ENCODE assay signal across 24 cellular contexts in the genomic region with DNA sequence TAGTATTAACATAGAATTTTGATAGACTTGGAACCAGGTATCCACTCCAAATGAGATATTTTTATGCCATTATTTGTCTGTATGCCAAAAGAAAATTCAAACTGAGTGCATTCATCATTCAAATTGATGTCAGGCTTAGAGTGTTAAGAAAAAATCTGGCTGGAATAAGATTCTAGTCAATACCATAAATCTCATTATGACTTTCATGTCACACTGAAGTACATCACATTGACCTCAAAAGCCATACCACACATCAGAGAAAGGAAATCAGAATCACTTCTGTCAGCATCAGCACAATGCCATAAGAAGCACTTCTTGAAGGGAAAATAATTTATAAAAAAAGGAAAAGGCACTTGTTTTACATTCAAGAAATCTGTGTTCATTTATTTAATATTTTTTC.
A peak's percentile ranks its signal among the peaks of the same experiment; 100 is the strongest.
DNase-seq lines count a peak whose midpoint lies in the region; ATAC-seq and TF ChIP-seq lines count a peak whose summit lies in the region.
"Had no signal": no experiment of that assay in that cellular context is flagged by ENCODE, and none has a peak within 500 bp of the region (broad histone marks: within the 10 kb centered on the region; RNA-seq: fewer than 3 reads in every experiment).

No MANE protein-coding gene starts in this region.

- H3K9me3 Mint-ChIP-seq in stimulated activated naive CD8-positive, alpha-beta T cell treated with anti-CD3 and anti-CD28 coated beads, Interleukin-15, amount 100 ng/mL, for 72 hours = peaks cover 11 to 24% of the 10 kb centered on the region in 2 donors

- H3K27ac ChIP-seq in spleen = no peak overlapping the region
- H3K27ac ChIP-seq: BLaER1 treated with 17β-estradiol and CSF1 and Interleukin-3, amounts not matched to agents 10 nM and 100 nM; dorsolateral prefrontal cortex; lower lobe of right lung; right lobe of liver; vagina had no signal

- H3K4me1 ChIP-seq in spleen = no peaks in the 10 kb centered on the region
- H3K4me1 ChIP-seq: BLaER1 treated with 17β-estradiol and CSF1 and Interleukin-3, amounts not matched to agents 10 nM and 100 nM; Caco-2; lower lobe of right lung; right lobe of liver; vagina had no signal

- H3K27me3 ChIP-seq in spleen (replicated peaks in 1 of 7) = no peaks in the 10 kb centered on the region
- H3K27me3 ChIP-seq: BLaER1 treated with 17β-estradiol and CSF1 and Interleukin-3, amounts not matched to agents 10 nM and 100 nM; dorsolateral prefrontal cortex; right lobe of liver; vagina had no signal

- no peak for TF ChIP-seq POLR2A in spleen (IDR thresholded peaks at IDR 0.05)

- H3K27ac Mint-ChIP-seq in stimulated activated naive CD8-positive, alpha-beta T cell treated with anti-CD3 and anti-CD28 coated beads, Interleukin-15, amount 100 ng/mL, for 72 hours = no peak overlapping the region
- H3K27ac Mint-ChIP-seq: WTC11 had no signal

- DNase-seq in stimulated activated naive CD8-positive, alpha-beta T cell treated with anti-CD3 and anti-CD28 coated beads, Interleukin-15, amount 100 ng/mL, for 72 hours = no peak
- no peak for DNase-seq in stimulated activated naive CD8-positive, alpha-beta T cell treated with anti-CD3 and anti-CD28 coated beads, Interleukin-15, Interleukin-2, amounts not matched to agents 100 U/mL and 50 U/mL, for 24 hours
- DNase-seq in dedifferentiated amniotic fluid mesenchymal stem cell (ENCODE audit: extremely low spot score) = no peak
- no peak for DNase-seq in spleen
- no peak for DNase-seq in DMS79 treated with DMSO at 0.1 percent for 48 hours (lab: John Stamatoyannopoulos, UW)
- DNase-seq: ACHN; Caco-2; DND-41; dorsolateral prefrontal cortex; lower lobe of right lung; NCI-H2029 treated with DMSO at 0.1 percent for 48 hours; PC-3; right lobe of liver; stimulated activated CD4-positive, alpha-beta T cell treated with anti-CD3 and anti-CD28 coated beads, Interleukin-4, amount 100 ng/mL, for 4 hours; stimulated activated naive CD4-positive, alpha-beta T cell treated with Interleukin-2 at 50 U/mL for 16 hours; T1000 had no signal

- H3K4me1 Mint-ChIP-seq in stimulated activated naive CD8-positive, alpha-beta T cell treated with anti-CD3 and anti-CD28 coated beads, Interleukin-15, amount 100 ng/mL, for 72 hours = peaks cover 10% of the 10 kb centered on the region
- H3K4me1 Mint-ChIP-seq: neural crest cell had no signal

- peaks cover 0 to 22% (median 17%) of the 10 kb centered on the region in 8 donors for H3K9me3 ChIP-seq in spleen
- H3K9me3 ChIP-seq: Caco-2, lower lobe of right lung, right lobe of liver, vagina had no signal

- H3K4me3 Mint-ChIP-seq in stimulated activated naive CD8-positive, alpha-beta T cell treated with anti-CD3 and anti-CD28 coated beads, Interleukin-15, amount 100 ng/mL, for 72 hours = no peak overlapping the region
- H3K4me3 Mint-ChIP-seq: neural crest cell, WTC11 had no signal

- ATAC-seq in stimulated activated naive CD8-positive, alpha-beta T cell treated with anti-CD3 and anti-CD28 coated beads, Interleukin-15, amount 100 ng/mL, for 72 hours = peak; percentile 91
- no peak for ATAC-seq in stimulated activated naive CD8-positive, alpha-beta T cell treated with anti-CD3 and anti-CD28 coated beads, Interleukin-15, Interleukin-2, amounts not matched to agents 100 U/mL and 50 U/mL, for 24 hours
- peak; percentile 58 for ATAC-seq in HG02610 (IDR thresholded peaks at IDR 0.05; ENCODE audit: unreplicated experiment)
- peak; percentile 60 for ATAC-seq in HG03354 (IDR thresholded peaks at IDR 0.05; ENCODE audit: poor library complexity, severe bottlenecking, unreplicated experiment)
- ATAC-seq in GM21529 (IDR thresholded peaks at IDR 0.05; ENCODE audit: unreplicated experiment) = no peak
- ATAC-seq: lower lobe of right lung, PC-3, Right ventricle myocardium inferior, WTC11 had no signal

- no peak overlapping the region for H3K4me3 ChIP-seq in spleen
- H3K4me3 ChIP-seq: BLaER1 treated with 17β-estradiol and CSF1 and Interleukin-3, amounts not matched to agents 10 nM and 100 nM; dorsolateral prefrontal cortex; lower lobe of right lung; right lobe of liver; vagina had no signal

- H3K36me3 ChIP-seq in spleen = no peaks in the 10 kb centered on the region
- H3K36me3 ChIP-seq: BLaER1 treated with 17β-estradiol and CSF1 and Interleukin-3, amounts not matched to agents 10 nM and 100 nM; lower lobe of right lung; right lobe of liver; vagina had no signal

- H3K27me3 Mint-ChIP-seq in stimulated activated naive CD8-positive, alpha-beta T cell treated with anti-CD3 and anti-CD28 coated beads, Interleukin-15, amount 100 ng/mL, for 72 hours = no peaks in the 10 kb centered on the region

- no peak for TF ChIP-seq CTCF in spleen (IDR thresholded peaks at IDR 0.05 in 8 of 11, conservative IDR thresholded peaks at IDR 0.05 in 3 of 11)

- intact Hi-C loops in spleen (cut with DNase I; ENCODE audit: low total_unique reads) = no loop called here

Comparison
In these comparisons a context has a peak if more than half of its experiments do, and no peak if none do; other contexts are left out.
1. ATAC-seq: peak in stimulated activated naive CD8-positive, alpha-beta T cell treated with anti-CD3 and anti-CD28 coated beads, Interleukin-15, amount 100 ng/mL, for 72 hours (single experiment), HG02610 (single experiment) and HG03354 (single experiment); none in stimulated activated naive CD8-positive, alpha-beta T cell treated with anti-CD3 and anti-CD28 coated beads, Interleukin-15, Interleukin-2, amounts not matched to agents 100 U/mL and 50 U/mL, for 24 hours (single experiment) and GM21529 (single experiment).